ENCODE assay signal across 18 cellular contexts in genomic region chrX:118231464-118231863, GRCh38.
DNase-seq lines count a peak whose midpoint lies in the region; ATAC-seq and TF ChIP-seq lines count a peak whose summit lies in the region.
"Had no signal": no experiment of that assay in that cellular context is flagged by ENCODE, and none has a peak within 500 bp of the region (broad histone marks: within the 10 kb centered on the region; RNA-seq: fewer than 3 reads in every experiment).

No MANE protein-coding gene starts in this region.

- no peak overlapping the region for H3K4me3 Mint-ChIP-seq in dendritic cell treated with granulocyte-macrophage colony-stimulating factor and Interleukin-4, amounts not matched to agents 40 ng/mL and 50 ng/mL, for 4 days
- H3K4me3 Mint-ChIP-seq: CD4-positive, alpha-beta memory T cell had no signal

- H3K4me3 ChIP-seq in dorsolateral prefrontal cortex: no peak overlapping the region
- H3K4me3 ChIP-seq: BLaER1 treated with 17β-estradiol and CSF1 and Interleukin-3, amounts not matched to agents 10 nM and 100 nM had no signal

- H3K36me3 Mint-ChIP-seq in dendritic cell treated with granulocyte-macrophage colony-stimulating factor and Interleukin-4, amounts not matched to agents 40 ng/mL and 50 ng/mL, for 4 days (ENCODE audit: low read depth): no peaks in the 10 kb centered on the region
- H3K36me3 Mint-ChIP-seq: CD4-positive, alpha-beta memory T cell had no signal

- intact Hi-C loops in dendritic cell treated with granulocyte-macrophage colony-stimulating factor and Interleukin-4, amounts not matched to agents 40 ng/mL and 50 ng/mL, for 4 days (cut with micrococcal nuclease): no loop called here
- intact Hi-C loops in dorsolateral prefrontal cortex (cut with DNase I): no loop called here
- intact Hi-C loops in Right ventricle myocardium inferior (cut with DNase I): no loop called here

- H3K9me3 Mint-ChIP-seq in dendritic cell treated with granulocyte-macrophage colony-stimulating factor and Interleukin-4, amounts not matched to agents 40 ng/mL and 50 ng/mL, for 4 days: no peaks in the 10 kb centered on the region

- no peaks in the 10 kb centered on the region for H3K27me3 Mint-ChIP-seq in dendritic cell treated with granulocyte-macrophage colony-stimulating factor and Interleukin-4, amounts not matched to agents 40 ng/mL and 50 ng/mL, for 4 days

- peak overlapping the region; percentile 25 for H3K27ac Mint-ChIP-seq in dendritic cell treated with granulocyte-macrophage colony-stimulating factor and Interleukin-4, amounts not matched to agents 40 ng/mL and 50 ng/mL, for 4 days
- H3K27ac Mint-ChIP-seq: CD4-positive, alpha-beta memory T cell had no signal

- no peak for TF ChIP-seq CTCF in dorsolateral prefrontal cortex (IDR thresholded peaks at IDR 0.05 in 54 of 56, conservative IDR thresholded peaks at IDR 0.05 in 2 of 56; ENCODE audit: low read depth in 1 of 56, partially characterized antibody in 56 of 56)

- DNase-seq in RPMI7951 (ENCODE audit: low read depth) (peak; percentile 10), fibroblast of peridontal ligament (ENCODE audit: extremely low read depth) (peak; percentile 61), stromal cell of bone marrow (ENCODE audit: low read depth) (peak; percentile 44), dorsolateral prefrontal cortex (no peak), Right ventricle myocardium inferior (ENCODE audit: missing footprints) (no peak)
- DNase-seq in effector CD4-positive, alpha-beta T cell: no peak
- DNase-seq: ACHN; CD4-positive, alpha-beta memory T cell; DND-41; Karpas-422; NCI-H1694; NCI-H2081; NCI-H2171 treated with DMSO at 0.1 percent for 48 hours; NCI-H524 treated with DMSO at 0.1 percent for 48 hours; Right ventricle myocardium superior had no signal

- no peak overlapping the region for H3K27ac ChIP-seq in dorsolateral prefrontal cortex
- H3K27ac ChIP-seq: BLaER1 treated with 17β-estradiol and CSF1 and Interleukin-3, amounts not matched to agents 10 nM and 100 nM had no signal

- no peak for ATAC-seq in GM18511 (IDR thresholded peaks at IDR 0.05; ENCODE audit: unreplicated experiment)
- ATAC-seq in Right ventricle myocardium inferior: no peak

- peaks cover 0 to 83% (median 23%) of the 10 kb centered on the region in 45 donors for H3K27me3 ChIP-seq in dorsolateral prefrontal cortex
- H3K27me3 ChIP-seq: BLaER1 treated with 17β-estradiol and CSF1 and Interleukin-3, amounts not matched to agents 10 nM and 100 nM had no signal

- no peaks in the 10 kb centered on the region for H3K4me1 Mint-ChIP-seq in dendritic cell treated with granulocyte-macrophage colony-stimulating factor and Interleukin-4, amounts not matched to agents 40 ng/mL and 50 ng/mL, for 4 days (ENCODE audit: low read depth)
- H3K4me1 Mint-ChIP-seq: CD4-positive, alpha-beta memory T cell had no signal

Comparison
In these comparisons a context has a peak if more than half of its experiments do, and no peak if none do; other contexts are left out.
1. DNase-seq: peak in RPMI7951 (single experiment), fibroblast of peridontal ligament (single experiment) and stromal cell of bone marrow (single experiment); none in dorsolateral prefrontal cortex (0 of 10), effector CD4-positive, alpha-beta T cell (single experiment) and Right ventricle myocardium inferior (single experiment).